ENCODE assay signal across 7 cellular contexts in genomic region chr19:54756199-54757110, GRCh38. TPM values are rescaled to one million over a fixed set of nuclear protein-coding genes. Genes with fewer than 3 reads are reported as not detected.
"Had no signal": no experiment of that assay in that cellular context is flagged by ENCODE, and none has a peak within 500 bp of the region (broad histone marks: within the 10 kb centered on the region; RNA-seq: fewer than 3 reads in every experiment).

No MANE protein-coding gene starts in this region.

RNA-seq across cellular contexts. Expression of gene KIR2DL1, which starts 13.1 kb away (rescaled TPM):
- total RNA-seq: GM23248, GM23338, H1, H4, H7, H9, HFFc6 had no signal
- polyA plus RNA-seq: GM23248, GM23338, H1 had no signal

RNA-seq across cellular contexts. Expression of gene KIR2DL3, which starts 18.1 kb away (rescaled TPM):
- total RNA-seq: GM23248, GM23338, H1, H4, H7, H9, HFFc6 had no signal
- polyA plus RNA-seq: GM23248, GM23338, H1 had no signal

RNA-seq across cellular contexts. Expression of gene KIR3DL3, which starts 32.2 kb away (rescaled TPM):
- total RNA-seq: GM23248, GM23338, H1, H4, H7, H9, HFFc6 had no signal
- polyA plus RNA-seq: GM23248, GM23338, H1 had no signal

RNA-seq across cellular contexts. Expression of gene KIR2DL4, which starts 47.0 kb away (rescaled TPM):
- total RNA-seq: GM23248, GM23338, H1, H4, H7, H9, HFFc6 had no signal
- polyA plus RNA-seq: GM23248, GM23338, H1 had no signal

RNA-seq across cellular contexts. Expression of gene KIR3DL1, which starts 59.8 kb away (rescaled TPM):
- total RNA-seq: GM23248, GM23338, H1, H4, H7, H9, HFFc6 had no signal
- polyA plus RNA-seq: GM23248, GM23338, H1 had no signal
